Comparison of ENCODE assay signal across 1 cellular context in genomic region chr6:28399370-28400121, GRCh38.
TF ChIP-seq lines count a peak whose summit lies in the region.

TSS of gene ZSCAN12 (minus strand) at chr6:28399747. CDS start at chr6:28398405, 1,342 bp downstream.

TF ChIP-seq in HepG2, 621 proteins besides CTCF, POLR2A, EP300 and RAD21 (continued from another document and continues in another):
- 0 out of 2 replicates have a peak, but pooled peaks have one; percentile 88 for TF ChIP-seq THAP7 (CRISPR knock-in tag; IDR thresholded peaks at IDR 0.05)
- TF ChIP-seq ZNF530 (CRISPR knock-in tag; IDR thresholded peaks at IDR 0.05; ENCODE audit: low read depth), result no peak
- TF ChIP-seq JUND (CRISPR knock-in tag; IDR thresholded peaks at IDR 0.05), result no peak
- TF ChIP-seq UBTF (CRISPR knock-in tag; IDR thresholded peaks at IDR 0.05), result peak; percentile 95
- peak; percentile 86; the same call in 1 of the 2 replicates for TF ChIP-seq ZHX1 (CRISPR knock-in tag; IDR thresholded peaks at IDR 0.05; ENCODE audit: low read depth)
- peak; percentile 65; the same call in 1 of the 2 replicates for TF ChIP-seq FOXA3 (CRISPR knock-in tag; IDR thresholded peaks at IDR 0.05)
- peak; percentile 90 for TF ChIP-seq ZNF607 (CRISPR knock-in tag; IDR thresholded peaks at IDR 0.05; ENCODE audit: borderline replicate concordance)
- TF ChIP-seq KAT2B (IDR thresholded peaks at IDR 0.05; ENCODE audit: borderline replicate concordance, low read depth, low read length), result no peak
- TF ChIP-seq ZNF691 (CRISPR knock-in tag; IDR thresholded peaks at IDR 0.05; ENCODE audit: borderline replicate concordance, low read depth), result peak; percentile 69; the same call in 1 of the 2 replicates
- no peak for TF ChIP-seq POLR2AphosphoS2 (IDR thresholded peaks at IDR 0.05; ENCODE audit: low read depth, low read length)
- no peak for TF ChIP-seq NR3C1 (CRISPR knock-in tag; IDR thresholded peaks at IDR 0.05)
- TF ChIP-seq SETDB1 (CRISPR knock-in tag; IDR thresholded peaks at IDR 0.05; ENCODE audit: borderline replicate concordance), result no peak
- no peak; the same call in 1 of the 2 replicates for TF ChIP-seq ZNF629 (CRISPR knock-in tag; conservative IDR thresholded peaks at IDR 0.05)
- peak; percentile 89 for TF ChIP-seq RBFOX2 (IDR thresholded peaks at IDR 0.05; ENCODE audit: low read depth, low read length)
- TF ChIP-seq RARG (CRISPR knock-in tag; IDR thresholded peaks at IDR 0.05; ENCODE audit: low read depth), result peak; percentile 93; the same call in 1 of the 2 replicates
- TF ChIP-seq FOXO1 (CRISPR knock-in tag; IDR thresholded peaks at IDR 0.05), result no peak
- peak; percentile 17; the same call in 1 of the 2 replicates for TF ChIP-seq HMG20B (CRISPR knock-in tag; conservative IDR thresholded peaks at IDR 0.05)
- no peak for TF ChIP-seq MNT (IDR thresholded peaks at IDR 0.05)
- TF ChIP-seq LBX2 (CRISPR knock-in tag; IDR thresholded peaks at IDR 0.05; ENCODE audit: borderline replicate concordance), result peak; percentile 90; the same call in 1 of the 2 replicates
- TF ChIP-seq BCLAF1 (IDR thresholded peaks at IDR 0.05), result no peak
- peak; percentile 98 for TF ChIP-seq BORCS8-MEF2B (CRISPR knock-in tag; IDR thresholded peaks at IDR 0.05)
- peak; percentile 65; the same call in 1 of the 2 replicates for TF ChIP-seq ZNF775 (CRISPR knock-in tag; IDR thresholded peaks at IDR 0.05; ENCODE audit: borderline replicate concordance)
- TF ChIP-seq HNRNPH1 (optimal IDR thresholded peaks at IDR 0.05; ENCODE audit: low read depth, low read length), result no peak
- TF ChIP-seq FOXK2 (IDR thresholded peaks at IDR 0.05), result no peak
- peak; percentile 91 for TF ChIP-seq SAFB2 (CRISPR knock-in tag; IDR thresholded peaks at IDR 0.05; ENCODE audit: borderline replicate concordance, low read depth)
- peak in 1 of 2 experiments; percentile 50; a peak in 1 of 4 replicates for TF ChIP-seq REST (IDR thresholded peaks at IDR 0.05; ENCODE audit: borderline replicate concordance in 1 of 2, low read depth in 1 of 2, low read length in 2 of 2)
- TF ChIP-seq ZFP36 (IDR thresholded peaks at IDR 0.05; ENCODE audit: borderline replicate concordance, low read depth, low read length, partially characterized antibody), result no peak
- TF ChIP-seq BATF2 (CRISPR knock-in tag; IDR thresholded peaks at IDR 0.05), result no peak
- TF ChIP-seq RFX5 (IDR thresholded peaks at IDR 0.05; ENCODE audit: low read depth, low read length), result peak; percentile 14; the same call in 1 of the 2 replicates
- TF ChIP-seq GABPB1 (CRISPR knock-in tag; IDR thresholded peaks at IDR 0.05), result peak; percentile 100
- TF ChIP-seq SRY (CRISPR knock-in tag; IDR thresholded peaks at IDR 0.05), result peak; percentile 98
- 0 out of 2 replicates have a peak, but pooled peaks have one; percentile 12 for TF ChIP-seq E2F5 (CRISPR knock-in tag; conservative IDR thresholded peaks at IDR 0.05)
- TF ChIP-seq NFYC (CRISPR knock-in tag; IDR thresholded peaks at IDR 0.05), result peak; percentile 42; the same call in 1 of the 2 replicates
- TF ChIP-seq ZNF451 (CRISPR knock-in tag; IDR thresholded peaks at IDR 0.05), result peak; percentile 95
- peak; percentile 87 for TF ChIP-seq ZNF800 (CRISPR knock-in tag; IDR thresholded peaks at IDR 0.05)
- 0 out of 2 replicates have a peak, but pooled peaks have one; percentile 60 for TF ChIP-seq TP53 (CRISPR knock-in tag; conservative IDR thresholded peaks at IDR 0.05)
- no peak for TF ChIP-seq ZNF850 (CRISPR knock-in tag; conservative IDR thresholded peaks at IDR 0.05)
- peak; percentile 98 for TF ChIP-seq NR2C2 (CRISPR knock-in tag; IDR thresholded peaks at IDR 0.05; ENCODE audit: borderline replicate concordance)
- peak; percentile 85; the same call in 1 of the 2 replicates for TF ChIP-seq SNAPC2 (CRISPR knock-in tag; IDR thresholded peaks at IDR 0.05)
- TF ChIP-seq ZEB1 (IDR thresholded peaks at IDR 0.05; ENCODE audit: insufficient replicate concordance, low read depth), result peak; percentile 91
